1 cellular context compared by ENCODE assay signal in the genomic region with DNA sequence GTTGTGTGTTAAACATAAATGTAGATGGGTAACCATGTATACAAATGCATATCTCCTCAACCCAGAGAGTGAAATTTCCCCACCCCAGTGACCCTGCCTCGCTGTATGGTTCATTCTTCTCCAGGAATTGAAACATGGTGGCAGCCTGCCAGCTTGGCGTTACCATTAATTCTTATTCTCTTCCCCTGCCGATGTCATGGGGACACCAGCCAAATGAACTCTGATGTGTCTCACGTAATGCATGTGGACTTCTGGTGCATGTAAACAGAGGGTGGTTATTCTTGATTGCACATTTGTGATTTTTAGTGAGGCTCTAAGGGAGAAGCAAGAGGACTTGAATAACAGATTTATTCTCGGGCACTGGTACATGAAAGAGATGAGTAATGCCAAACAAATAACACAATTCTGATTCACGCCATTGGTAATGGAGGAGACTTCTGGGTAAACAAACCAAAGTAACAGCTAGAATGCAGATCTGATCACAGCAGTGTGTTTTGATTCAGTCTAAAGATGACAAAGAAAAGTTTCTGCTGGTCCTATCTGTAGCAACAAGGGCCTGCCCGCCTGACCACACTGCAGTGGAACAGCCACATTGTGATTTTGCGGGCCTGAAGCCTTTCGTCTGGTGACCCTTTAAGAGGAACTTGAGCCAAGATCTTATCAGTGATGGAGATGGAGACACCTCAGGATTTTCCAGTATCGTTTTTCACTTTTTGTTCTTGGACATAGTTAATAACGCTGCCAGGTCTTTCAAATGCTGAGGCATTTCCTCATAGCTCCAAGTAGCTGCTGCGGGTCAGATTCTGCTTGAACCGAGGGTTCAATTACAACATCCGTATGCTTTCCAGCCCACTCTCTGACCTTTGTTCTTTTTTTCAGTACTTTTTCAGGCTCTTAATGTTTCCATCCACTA.
TF ChIP-seq lines count a peak whose summit lies in the region.

No MANE protein-coding gene starts in this region.

TF ChIP-seq in HEK293, 187 proteins besides CTCF, POLR2A, EP300 and RAD21 (continued from another document):
- TF ChIP-seq, protein P1, sequence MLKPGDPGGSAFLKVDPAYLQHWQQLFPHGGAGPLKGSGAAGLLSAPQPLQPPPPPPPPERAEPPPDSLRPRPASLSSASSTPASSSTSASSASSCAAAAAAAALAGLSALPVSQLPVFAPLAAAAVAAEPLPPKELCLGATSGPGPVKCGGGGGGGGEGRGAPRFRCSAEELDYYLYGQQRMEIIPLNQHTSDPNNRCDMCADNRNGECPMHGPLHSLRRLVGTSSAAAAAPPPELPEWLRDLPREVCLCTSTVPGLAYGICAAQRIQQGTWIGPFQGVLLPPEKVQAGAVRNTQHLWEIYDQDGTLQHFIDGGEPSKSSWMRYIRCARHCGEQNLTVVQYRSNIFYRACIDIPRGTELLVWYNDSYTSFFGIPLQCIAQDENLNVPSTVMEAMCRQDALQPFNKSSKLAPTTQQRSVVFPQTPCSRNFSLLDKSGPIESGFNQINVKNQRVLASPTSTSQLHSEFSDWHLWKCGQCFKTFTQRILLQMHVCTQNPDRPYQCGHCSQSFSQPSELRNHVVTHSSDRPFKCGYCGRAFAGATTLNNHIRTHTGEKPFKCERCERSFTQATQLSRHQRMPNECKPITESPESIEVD (tag by site-specific recombination; IDR thresholded peaks at IDR 0.05) = peak; percentile 71
- TF ChIP-seq FEZF1 (tag by site-specific recombination; IDR thresholded peaks at IDR 0.05) (peak; percentile 80), ZNF629 (tag by site-specific recombination; IDR thresholded peaks at IDR 0.05) (peak; percentile 91), ZBTB21 (tag by site-specific recombination; IDR thresholded peaks at IDR 0.05) (no peak), TRIM28 (IDR thresholded peaks at IDR 0.05; ENCODE audit: borderline replicate concordance, low read length) (peak; percentile 75; the same call in 1 of the 2 replicates), SP7 (tag by site-specific recombination; IDR thresholded peaks at IDR 0.05) (peak; percentile 65), OSR2 (tag by site-specific recombination; IDR thresholded peaks at IDR 0.05) (0 out of 2 replicates have a peak, but pooled peaks have one; percentile 26), ZNF600 (tag by site-specific recombination; IDR thresholded peaks at IDR 0.05) (0 out of 2 replicates have a peak, but pooled peaks have one; percentile 9), ZNF561 (tag by site-specific recombination; IDR thresholded peaks at IDR 0.05; ENCODE audit: borderline replicate concordance) (no peak), ZBTB8A (tag by site-specific recombination; IDR thresholded peaks at IDR 0.05) (no peak), GFI1B (tag by site-specific recombination; IDR thresholded peaks at IDR 0.05) (peak; percentile 99), ZNF560 (tag by site-specific recombination; IDR thresholded peaks at IDR 0.05; ENCODE audit: borderline replicate concordance) (no peak), ZIC2 (tag by site-specific recombination; IDR thresholded peaks at IDR 0.05) (peak; percentile 62)
- TF ChIP-seq, protein P2, sequence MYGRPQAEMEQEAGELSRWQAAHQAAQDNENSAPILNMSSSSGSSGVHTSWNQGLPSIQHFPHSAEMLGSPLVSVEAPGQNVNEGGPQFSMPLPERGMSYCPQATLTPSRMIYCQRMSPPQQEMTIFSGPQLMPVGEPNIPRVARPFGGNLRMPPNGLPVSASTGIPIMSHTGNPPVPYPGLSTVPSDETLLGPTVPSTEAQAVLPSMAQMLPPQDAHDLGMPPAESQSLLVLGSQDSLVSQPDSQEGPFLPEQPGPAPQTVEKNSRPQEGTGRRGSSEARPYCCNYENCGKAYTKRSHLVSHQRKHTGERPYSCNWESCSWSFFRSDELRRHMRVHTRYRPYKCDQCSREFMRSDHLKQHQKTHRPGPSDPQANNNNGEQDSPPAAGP (tag by site-specific recombination; IDR thresholded peaks at IDR 0.05) = peak; percentile 55; the same call in 1 of the 2 replicates
- TF ChIP-seq, protein P3, sequence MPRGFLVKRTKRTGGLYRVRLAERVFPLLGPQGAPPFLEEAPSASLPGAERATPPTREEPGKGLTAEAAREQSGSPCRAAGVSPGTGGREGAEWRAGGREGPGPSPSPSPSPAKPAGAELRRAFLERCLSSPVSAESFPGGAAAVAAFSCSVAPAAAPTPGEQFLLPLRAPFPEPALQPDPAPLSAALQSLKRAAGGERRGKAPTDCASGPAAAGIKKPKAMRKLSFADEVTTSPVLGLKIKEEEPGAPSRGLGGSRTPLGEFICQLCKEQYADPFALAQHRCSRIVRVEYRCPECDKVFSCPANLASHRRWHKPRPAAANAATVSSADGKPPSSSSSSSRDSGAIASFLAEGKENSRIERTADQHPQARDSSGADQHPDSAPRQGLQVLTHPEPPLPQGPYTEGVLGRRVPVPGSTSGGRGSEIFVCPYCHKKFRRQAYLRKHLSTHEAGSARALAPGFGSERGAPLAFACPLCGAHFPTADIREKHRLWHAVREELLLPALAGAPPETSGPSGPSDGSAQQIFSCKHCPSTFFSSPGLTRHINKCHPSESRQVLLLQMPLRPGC (tag by site-specific recombination; IDR thresholded peaks at IDR 0.05) = peak; percentile 29; the same call in 1 of the 2 replicates
- TF ChIP-seq, protein P4, sequence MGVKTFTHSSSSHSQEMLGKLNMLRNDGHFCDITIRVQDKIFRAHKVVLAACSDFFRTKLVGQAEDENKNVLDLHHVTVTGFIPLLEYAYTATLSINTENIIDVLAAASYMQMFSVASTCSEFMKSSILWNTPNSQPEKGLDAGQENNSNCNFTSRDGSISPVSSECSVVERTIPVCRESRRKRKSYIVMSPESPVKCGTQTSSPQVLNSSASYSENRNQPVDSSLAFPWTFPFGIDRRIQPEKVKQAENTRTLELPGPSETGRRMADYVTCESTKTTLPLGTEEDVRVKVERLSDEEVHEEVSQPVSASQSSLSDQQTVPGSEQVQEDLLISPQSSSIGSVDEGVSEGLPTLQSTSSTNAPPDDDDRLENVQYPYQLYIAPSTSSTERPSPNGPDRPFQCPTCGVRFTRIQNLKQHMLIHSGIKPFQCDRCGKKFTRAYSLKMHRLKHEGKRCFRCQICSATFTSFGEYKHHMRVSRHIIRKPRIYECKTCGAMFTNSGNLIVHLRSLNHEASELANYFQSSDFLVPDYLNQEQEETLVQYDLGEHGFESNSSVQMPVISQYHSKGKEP (tag by site-specific recombination; IDR thresholded peaks at IDR 0.05) = no peak
TF ChIP-seq in HEK293: peak in this region for 17.
